34 cellular contexts compared by ENCODE assay signal in the genomic region with DNA sequence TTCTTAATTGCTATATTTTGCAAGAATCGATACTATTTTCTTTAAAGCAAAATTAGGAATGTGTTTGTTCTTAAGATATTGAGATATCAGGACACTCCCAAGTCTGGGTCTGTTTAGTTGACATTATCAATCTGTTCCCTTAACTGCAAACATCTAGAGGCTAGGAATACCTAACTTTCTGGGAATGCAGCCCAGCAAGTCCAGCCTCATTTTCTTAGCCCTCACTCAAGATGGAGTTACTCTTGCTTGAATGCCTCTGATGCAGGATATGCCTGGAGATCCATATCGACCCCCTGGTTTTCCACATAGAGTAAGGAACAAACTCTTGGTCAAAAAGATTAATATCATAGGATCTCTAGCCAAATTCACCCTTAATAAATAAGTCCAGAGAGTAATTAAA.
"Had no signal": no experiment of that assay in that cellular context is flagged by ENCODE, and none has a peak within 500 bp of the region (broad histone marks: within the 10 kb centered on the region; RNA-seq: fewer than 3 reads in every experiment).

No MANE protein-coding gene starts in this region.

- H3K27ac ChIP-seq: KMS-11 had no signal

- H3K9me3 ChIP-seq: MG63 had no signal

- H3K9ac ChIP-seq: KMS-11 had no signal

- H3K4me2 ChIP-seq: KMS-11 had no signal

- H3K4me3 ChIP-seq: MG63 had no signal

- DNase-seq: Karpas-422, Kasumi-1, MG63, MM.1S, MV-4-11, NCI-H1048, NCI-H1092, NCI-H1092 treated with DMSO at 0.1 percent for 48 hours, NCI-H1105, NCI-H1105 treated with DMSO at 0.1 percent for 48 hours, NCI-H1417, NCI-H1417 treated with DMSO at 0.1 percent for 48 hours, NCI-H1436, NCI-H1436 treated with DMSO at 0.1 percent for 48 hours, NCI-H146, NCI-H1694, NCI-H1694 treated with DMSO at 0.1 percent for 48 hours, NCI-H187, NCI-H187 treated with DMSO at 0.1 percent for 48 hours, NCI-H2029, NCI-H2029 treated with DMSO at 0.1 percent for 48 hours, NCI-H2081, NCI-H2081 treated with DMSO at 0.1 percent for 48 hours, NCI-H2107, NCI-H2171, NCI-H2171 treated with DMSO at 0.1 percent for 48 hours, NCI-H2227 treated with DMSO at 0.1 percent for 48 hours, NCI-H226, NCI-H345, NCI-H446, NCI-H446 treated with DMSO at 0.1 percent for 48 hours, NCI-H510A, NCI-H510A treated with DMSO at 0.1 percent for 48 hours had no signal

- H3K36me3 ChIP-seq: MG63 had no signal

- H3K27me3 ChIP-seq: MG63 had no signal
